Comparison of ENCODE assay signal across 1 cellular context in the genomic region with DNA sequence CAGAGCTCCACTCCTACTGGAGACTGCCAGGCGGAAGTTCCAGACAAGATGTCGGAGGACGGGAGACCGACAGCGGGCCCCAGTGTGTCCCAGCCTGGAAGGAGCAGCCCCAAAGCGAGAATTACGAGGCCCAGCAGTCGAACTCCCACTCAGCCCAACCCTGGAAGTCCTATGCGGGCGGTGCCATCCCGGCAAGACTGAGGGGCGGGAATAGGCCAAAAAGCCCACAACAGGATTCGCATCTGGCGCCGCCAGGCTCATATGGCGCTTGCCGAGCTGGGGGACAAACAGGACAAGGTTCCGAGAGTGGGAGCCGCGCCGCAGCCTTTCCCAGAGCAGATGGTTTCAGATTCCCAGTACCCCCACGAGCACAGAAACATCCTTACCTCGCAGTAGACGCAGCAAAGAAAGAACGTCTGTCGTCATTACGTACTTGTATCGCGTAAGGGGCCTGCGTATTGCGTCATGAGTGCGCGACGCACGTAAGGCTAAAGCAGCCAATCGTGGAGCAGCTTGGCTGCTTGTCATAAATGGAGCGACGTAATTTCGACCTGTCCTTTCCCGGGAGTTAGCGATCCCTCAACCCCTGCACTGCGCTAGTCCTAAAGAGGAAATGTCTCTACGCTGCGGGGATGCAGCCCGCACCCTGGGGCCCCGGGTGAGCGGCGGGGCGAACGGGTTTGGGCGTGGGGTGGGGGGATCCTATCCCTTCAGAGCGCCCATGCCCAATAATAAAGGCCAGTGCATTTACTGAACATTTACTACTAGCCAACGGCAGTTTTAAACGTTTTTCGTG.
TF ChIP-seq lines count a peak whose summit lies in the region.

A gene (plus strand): TSS at position 552 of the 796 bp plus-strand sequence. CDS start 62 bp downstream, at position 614.
A gene (minus strand): TSS at position 418 of the 796 bp plus-strand sequence. CDS start 483 bp downstream, outside the sequence.

TF ChIP-seq in GM12878, 131 proteins besides CTCF, POLR2A, EP300 and RAD21 (continued from another document and continues in another):
- TF ChIP-seq, protein P1, sequence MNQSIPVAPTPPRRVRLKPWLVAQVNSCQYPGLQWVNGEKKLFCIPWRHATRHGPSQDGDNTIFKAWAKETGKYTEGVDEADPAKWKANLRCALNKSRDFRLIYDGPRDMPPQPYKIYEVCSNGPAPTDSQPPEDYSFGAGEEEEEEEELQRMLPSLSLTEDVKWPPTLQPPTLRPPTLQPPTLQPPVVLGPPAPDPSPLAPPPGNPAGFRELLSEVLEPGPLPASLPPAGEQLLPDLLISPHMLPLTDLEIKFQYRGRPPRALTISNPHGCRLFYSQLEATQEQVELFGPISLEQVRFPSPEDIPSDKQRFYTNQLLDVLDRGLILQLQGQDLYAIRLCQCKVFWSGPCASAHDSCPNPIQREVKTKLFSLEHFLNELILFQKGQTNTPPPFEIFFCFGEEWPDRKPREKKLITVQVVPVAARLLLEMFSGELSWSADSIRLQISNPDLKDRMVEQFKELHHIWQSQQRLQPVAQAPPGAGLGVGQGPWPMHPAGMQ (IDR thresholded peaks at IDR 0.05; ENCODE audit: borderline replicate concordance): no peak
- TF ChIP-seq MEF2B (IDR thresholded peaks at IDR 0.05; ENCODE audit: partially characterized antibody, poor library complexity, severe bottlenecking) (no peak), POLR2AphosphoS5 (IDR thresholded peaks at IDR 0.05; ENCODE audit: low read length) (peak; percentile 100), FOXK2 (IDR thresholded peaks at IDR 0.05) (no peak; the same call in 1 of the 2 replicates), NR2F1 (conservative IDR thresholded peaks at IDR 0.05) (peak; percentile 8; the same call in 1 of the 2 replicates), TCF3 (IDR thresholded peaks at IDR 0.05; ENCODE audit: borderline replicate concordance, insufficient read depth, low read depth, low read length) (0 out of 2 replicates have a peak, but pooled peaks have one; percentile 37), MEF2A (IDR thresholded peaks at IDR 0.05; ENCODE audit: insufficient read depth, low read depth, low read length) (0 out of 2 replicates have a peak, but pooled peaks have one; percentile 13), SRF (IDR thresholded peaks at IDR 0.05; ENCODE audit: low read depth in 2 of 2, low read length in 2 of 2) (peak in 1 of 2 experiments; percentile 82; a peak in 2 of 4 replicates), KDM1A (IDR thresholded peaks at IDR 0.05; ENCODE audit: borderline replicate concordance) (no peak), CHD2 (IDR thresholded peaks at IDR 0.05; ENCODE audit: borderline replicate concordance, low read depth, low read length) (peak; percentile 74; the same call in 1 of the 2 replicates), SMAD1 (IDR thresholded peaks at IDR 0.05; ENCODE audit: low read depth, partially characterized antibody) (peak; percentile 82), ZNF622 (IDR thresholded peaks at IDR 0.05) (no peak), RB1 (IDR thresholded peaks at IDR 0.05; ENCODE audit: borderline replicate concordance) (peak; percentile 72; the same call in 1 of the 2 replicates), ZBED1 (IDR thresholded peaks at IDR 0.05; ENCODE audit: borderline replicate concordance) (peak; percentile 79; the same call in 1 of the 2 replicates), SREBF2 (IDR thresholded peaks at IDR 0.05; ENCODE audit: low read length) (no peak), ETV6 (conservative IDR thresholded peaks at IDR 0.05 in 1 of 2, IDR thresholded peaks at IDR 0.05 in 1 of 2; ENCODE audit: borderline replicate concordance in 1 of 2, low read depth in 1 of 2) (no peak), RAD51 (IDR thresholded peaks at IDR 0.05) (no peak), EZH2 (IDR thresholded peaks at IDR 0.05; ENCODE audit: borderline replicate concordance, control insufficient read depth, low read depth, low read length) (no peak), CHD4 (IDR thresholded peaks at IDR 0.05) (no peak), SMAD5 (IDR thresholded peaks at IDR 0.05; ENCODE audit: low read depth) (peak; percentile 98), SUPT20H (IDR thresholded peaks at IDR 0.05; ENCODE audit: borderline replicate concordance, control insufficient read depth, low read depth, low read length) (no peak), BHLHE40 (IDR thresholded peaks at IDR 0.05; ENCODE audit: borderline replicate concordance in 1 of 2, low read depth in 2 of 2, low read length in 1 of 2) (no peak; a peak in 1 of 4 replicates), HDGF (IDR thresholded peaks at IDR 0.05) (no peak), PML (IDR thresholded peaks at IDR 0.05; ENCODE audit: low read length) (peak; percentile 99), CBX3 (IDR thresholded peaks at IDR 0.05; ENCODE audit: borderline replicate concordance, low read depth) (no peak), RELA (IDR thresholded peaks at IDR 0.05; ENCODE audit: borderline replicate concordance, partially characterized antibody) (peak; percentile 81), SMC3 (IDR thresholded peaks at IDR 0.05; ENCODE audit: borderline replicate concordance, low read length) (no peak), KAT2A (conservative IDR thresholded peaks at IDR 0.05; ENCODE audit: control insufficient read depth, low read depth, low read length) (peak; percentile 67; the same call in 1 of the 2 replicates), HDAC6 (IDR thresholded peaks at IDR 0.05; ENCODE audit: unreplicated experiment) (peak; percentile 70), FOS (IDR thresholded peaks at IDR 0.05; ENCODE audit: borderline replicate concordance, extremely low read depth, insufficient read length) (no peak), SIN3A (IDR thresholded peaks at IDR 0.05; ENCODE audit: low read depth, low read length) (peak; percentile 74; the same call in 1 of the 2 replicates)
- TF ChIP-seq, protein P2, sequence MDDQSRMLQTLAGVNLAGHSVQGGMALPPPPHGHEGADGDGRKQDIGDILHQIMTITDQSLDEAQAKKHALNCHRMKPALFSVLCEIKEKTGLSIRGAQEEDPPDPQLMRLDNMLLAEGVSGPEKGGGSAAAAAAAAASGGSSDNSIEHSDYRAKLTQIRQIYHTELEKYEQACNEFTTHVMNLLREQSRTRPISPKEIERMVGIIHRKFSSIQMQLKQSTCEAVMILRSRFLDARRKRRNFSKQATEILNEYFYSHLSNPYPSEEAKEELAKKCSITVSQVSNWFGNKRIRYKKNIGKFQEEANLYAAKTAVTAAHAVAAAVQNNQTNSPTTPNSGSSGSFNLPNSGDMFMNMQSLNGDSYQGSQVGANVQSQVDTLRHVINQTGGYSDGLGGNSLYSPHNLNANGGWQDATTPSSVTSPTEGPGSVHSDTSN (IDR thresholded peaks at IDR 0.05; ENCODE audit: insufficient replicate concordance, low read depth, low read length): no peak
- TF ChIP-seq, protein P3, sequence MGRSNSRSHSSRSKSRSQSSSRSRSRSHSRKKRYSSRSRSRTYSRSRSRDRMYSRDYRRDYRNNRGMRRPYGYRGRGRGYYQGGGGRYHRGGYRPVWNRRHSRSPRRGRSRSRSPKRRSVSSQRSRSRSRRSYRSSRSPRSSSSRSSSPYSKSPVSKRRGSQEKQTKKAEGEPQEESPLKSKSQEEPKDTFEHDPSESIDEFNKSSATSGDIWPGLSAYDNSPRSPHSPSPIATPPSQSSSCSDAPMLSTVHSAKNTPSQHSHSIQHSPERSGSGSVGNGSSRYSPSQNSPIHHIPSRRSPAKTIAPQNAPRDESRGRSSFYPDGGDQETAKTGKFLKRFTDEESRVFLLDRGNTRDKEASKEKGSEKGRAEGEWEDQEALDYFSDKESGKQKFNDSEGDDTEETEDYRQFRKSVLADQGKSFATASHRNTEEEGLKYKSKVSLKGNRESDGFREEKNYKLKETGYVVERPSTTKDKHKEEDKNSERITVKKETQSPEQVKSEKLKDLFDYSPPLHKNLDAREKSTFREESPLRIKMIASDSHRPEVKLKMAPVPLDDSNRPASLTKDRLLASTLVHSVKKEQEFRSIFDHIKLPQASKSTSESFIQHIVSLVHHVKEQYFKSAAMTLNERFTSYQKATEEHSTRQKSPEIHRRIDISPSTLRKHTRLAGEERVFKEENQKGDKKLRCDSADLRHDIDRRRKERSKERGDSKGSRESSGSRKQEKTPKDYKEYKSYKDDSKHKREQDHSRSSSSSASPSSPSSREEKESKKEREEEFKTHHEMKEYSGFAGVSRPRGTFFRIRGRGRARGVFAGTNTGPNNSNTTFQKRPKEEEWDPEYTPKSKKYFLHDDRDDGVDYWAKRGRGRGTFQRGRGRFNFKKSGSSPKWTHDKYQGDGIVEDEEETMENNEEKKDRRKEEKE (IDR thresholded peaks at IDR 0.05): no peak
- TF ChIP-seq, protein P4, sequence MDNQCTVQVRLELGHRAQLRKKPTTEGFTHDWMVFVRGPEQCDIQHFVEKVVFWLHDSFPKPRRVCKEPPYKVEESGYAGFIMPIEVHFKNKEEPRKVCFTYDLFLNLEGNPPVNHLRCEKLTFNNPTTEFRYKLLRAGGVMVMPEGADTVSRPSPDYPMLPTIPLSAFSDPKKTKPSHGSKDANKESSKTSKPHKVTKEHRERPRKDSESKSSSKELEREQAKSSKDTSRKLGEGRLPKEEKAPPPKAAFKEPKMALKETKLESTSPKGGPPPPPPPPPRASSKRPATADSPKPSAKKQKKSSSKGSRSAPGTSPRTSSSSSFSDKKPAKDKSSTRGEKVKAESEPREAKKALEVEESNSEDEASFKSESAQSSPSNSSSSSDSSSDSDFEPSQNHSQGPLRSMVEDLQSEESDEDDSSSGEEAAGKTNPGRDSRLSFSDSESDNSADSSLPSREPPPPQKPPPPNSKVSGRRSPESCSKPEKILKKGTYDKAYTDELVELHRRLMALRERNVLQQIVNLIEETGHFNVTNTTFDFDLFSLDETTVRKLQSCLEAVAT (IDR thresholded peaks at IDR 0.05): peak; percentile 79; the same call in 1 of the 2 replicates
- TF ChIP-seq, protein P5, sequence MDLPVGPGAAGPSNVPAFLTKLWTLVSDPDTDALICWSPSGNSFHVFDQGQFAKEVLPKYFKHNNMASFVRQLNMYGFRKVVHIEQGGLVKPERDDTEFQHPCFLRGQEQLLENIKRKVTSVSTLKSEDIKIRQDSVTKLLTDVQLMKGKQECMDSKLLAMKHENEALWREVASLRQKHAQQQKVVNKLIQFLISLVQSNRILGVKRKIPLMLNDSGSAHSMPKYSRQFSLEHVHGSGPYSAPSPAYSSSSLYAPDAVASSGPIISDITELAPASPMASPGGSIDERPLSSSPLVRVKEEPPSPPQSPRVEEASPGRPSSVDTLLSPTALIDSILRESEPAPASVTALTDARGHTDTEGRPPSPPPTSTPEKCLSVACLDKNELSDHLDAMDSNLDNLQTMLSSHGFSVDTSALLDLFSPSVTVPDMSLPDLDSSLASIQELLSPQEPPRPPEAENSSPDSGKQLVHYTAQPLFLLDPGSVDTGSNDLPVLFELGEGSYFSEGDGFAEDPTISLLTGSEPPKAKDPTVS (IDR thresholded peaks at IDR 0.05; ENCODE audit: low read depth, low read length): no peak
- TF ChIP-seq, protein P6, sequence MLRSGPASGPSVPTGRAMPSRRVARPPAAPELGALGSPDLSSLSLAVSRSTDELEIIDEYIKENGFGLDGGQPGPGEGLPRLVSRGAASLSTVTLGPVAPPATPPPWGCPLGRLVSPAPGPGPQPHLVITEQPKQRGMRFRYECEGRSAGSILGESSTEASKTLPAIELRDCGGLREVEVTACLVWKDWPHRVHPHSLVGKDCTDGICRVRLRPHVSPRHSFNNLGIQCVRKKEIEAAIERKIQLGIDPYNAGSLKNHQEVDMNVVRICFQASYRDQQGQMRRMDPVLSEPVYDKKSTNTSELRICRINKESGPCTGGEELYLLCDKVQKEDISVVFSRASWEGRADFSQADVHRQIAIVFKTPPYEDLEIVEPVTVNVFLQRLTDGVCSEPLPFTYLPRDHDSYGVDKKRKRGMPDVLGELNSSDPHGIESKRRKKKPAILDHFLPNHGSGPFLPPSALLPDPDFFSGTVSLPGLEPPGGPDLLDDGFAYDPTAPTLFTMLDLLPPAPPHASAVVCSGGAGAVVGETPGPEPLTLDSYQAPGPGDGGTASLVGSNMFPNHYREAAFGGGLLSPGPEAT (IDR thresholded peaks at IDR 0.05; ENCODE audit: low read depth): peak; percentile 95
- TF ChIP-seq, protein P7, sequence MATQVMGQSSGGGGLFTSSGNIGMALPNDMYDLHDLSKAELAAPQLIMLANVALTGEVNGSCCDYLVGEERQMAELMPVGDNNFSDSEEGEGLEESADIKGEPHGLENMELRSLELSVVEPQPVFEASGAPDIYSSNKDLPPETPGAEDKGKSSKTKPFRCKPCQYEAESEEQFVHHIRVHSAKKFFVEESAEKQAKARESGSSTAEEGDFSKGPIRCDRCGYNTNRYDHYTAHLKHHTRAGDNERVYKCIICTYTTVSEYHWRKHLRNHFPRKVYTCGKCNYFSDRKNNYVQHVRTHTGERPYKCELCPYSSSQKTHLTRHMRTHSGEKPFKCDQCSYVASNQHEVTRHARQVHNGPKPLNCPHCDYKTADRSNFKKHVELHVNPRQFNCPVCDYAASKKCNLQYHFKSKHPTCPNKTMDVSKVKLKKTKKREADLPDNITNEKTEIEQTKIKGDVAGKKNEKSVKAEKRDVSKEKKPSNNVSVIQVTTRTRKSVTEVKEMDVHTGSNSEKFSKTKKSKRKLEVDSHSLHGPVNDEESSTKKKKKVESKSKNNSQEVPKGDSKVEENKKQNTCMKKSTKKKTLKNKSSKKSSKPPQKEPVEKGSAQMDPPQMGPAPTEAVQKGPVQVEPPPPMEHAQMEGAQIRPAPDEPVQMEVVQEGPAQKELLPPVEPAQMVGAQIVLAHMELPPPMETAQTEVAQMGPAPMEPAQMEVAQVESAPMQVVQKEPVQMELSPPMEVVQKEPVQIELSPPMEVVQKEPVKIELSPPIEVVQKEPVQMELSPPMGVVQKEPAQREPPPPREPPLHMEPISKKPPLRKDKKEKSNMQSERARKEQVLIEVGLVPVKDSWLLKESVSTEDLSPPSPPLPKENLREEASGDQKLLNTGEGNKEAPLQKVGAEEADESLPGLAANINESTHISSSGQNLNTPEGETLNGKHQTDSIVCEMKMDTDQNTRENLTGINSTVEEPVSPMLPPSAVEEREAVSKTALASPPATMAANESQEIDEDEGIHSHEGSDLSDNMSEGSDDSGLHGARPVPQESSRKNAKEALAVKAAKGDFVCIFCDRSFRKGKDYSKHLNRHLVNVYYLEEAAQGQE (IDR thresholded peaks at IDR 0.05; ENCODE audit: low read depth, low read length): no peak
